Comparison of ENCODE assay signal across 16 cellular contexts in the genomic region with DNA sequence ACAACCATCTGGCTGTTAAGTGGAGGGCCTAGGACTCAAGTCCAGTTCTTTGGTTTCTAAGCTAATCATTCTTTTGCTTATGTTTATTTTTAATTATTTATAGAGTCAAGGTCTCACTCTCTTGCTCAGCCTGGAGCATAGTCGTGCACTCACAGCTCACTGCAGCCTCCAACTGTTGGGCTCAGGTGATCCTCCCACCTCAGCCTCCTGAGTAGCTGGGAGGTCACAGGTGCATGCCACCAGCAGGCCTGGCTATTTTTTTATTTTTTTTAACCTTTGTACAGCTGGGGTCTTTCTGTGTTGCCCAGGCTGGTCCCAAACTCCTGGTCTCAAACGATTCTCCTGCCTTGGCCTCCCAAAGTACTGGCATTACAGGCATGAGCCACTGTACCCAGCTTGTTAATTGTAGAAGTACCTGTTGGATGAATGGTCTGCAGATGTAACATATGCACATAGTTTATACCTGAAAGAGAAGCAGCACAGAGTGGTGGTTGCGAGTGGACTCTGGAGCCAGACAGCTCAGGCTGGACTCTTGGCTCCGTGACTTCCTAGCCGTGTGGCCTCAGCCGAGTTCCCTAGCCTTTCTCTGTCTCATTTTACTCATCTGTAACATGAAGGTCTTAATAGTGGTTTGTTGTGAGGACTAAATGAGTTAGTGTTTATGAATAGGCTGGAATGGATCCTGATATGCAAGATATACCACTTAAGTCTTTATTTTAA.
"Had no signal": no experiment of that assay in that cellular context is flagged by ENCODE, and none has a peak within 500 bp of the region (broad histone marks: within the 10 kb centered on the region; RNA-seq: fewer than 3 reads in every experiment).

No MANE protein-coding gene starts in this region.

- ATAC-seq: gastrocnemius medialis; naive thymus-derived CD8-positive, alpha-beta T cell; psoas muscle had no signal

- H3K9me3 ChIP-seq: gastrocnemius medialis, heart right ventricle, left ventricle myocardium inferior, neutrophil, psoas muscle, sigmoid colon had no signal

- H3K4me1 Mint-ChIP-seq: immature natural killer cell had no signal

- H3K27me3 ChIP-seq: gastrocnemius medialis, heart right ventricle, neutrophil, sigmoid colon had no signal

- H3K27me3 Mint-ChIP-seq: naive thymus-derived CD8-positive, alpha-beta T cell had no signal

- H3K27ac ChIP-seq: coronary artery, gastrocnemius medialis, heart right ventricle, left ventricle myocardium inferior, neutrophil, psoas muscle, sigmoid colon, skin epidermis had no signal

- H3K4me1 ChIP-seq: gastrocnemius medialis, psoas muscle had no signal

- DNase-seq: effector CD4-positive, alpha-beta T cell; gastrocnemius medialis; heart right ventricle; immature natural killer cell; left ventricle myocardium inferior; naive thymus-derived CD8-positive, alpha-beta T cell; psoas muscle; retina; sigmoid colon; stimulated activated CD4-positive, alpha-beta T cell treated with anti-CD3 and anti-CD28 coated beads, Interleukin-12 subunit alpha, Interleukin-12 subunit beta, amount 100 ng/mL, for 4 hours; stimulated activated naive CD4-positive, alpha-beta T cell treated with Interleukin-2 at 50 U/mL for 16 hours; trophoblast cell had no signal

- H3K36me3 ChIP-seq: gastrocnemius medialis, heart right ventricle, left ventricle myocardium inferior, neutrophil, sigmoid colon had no signal

- H3K36me3 Mint-ChIP-seq: immature natural killer cell had no signal

- H3K4me3 Mint-ChIP-seq: immature natural killer cell; naive thymus-derived CD8-positive, alpha-beta T cell had no signal

- H3K4me3 ChIP-seq: coronary artery, gastrocnemius medialis, heart right ventricle, left ventricle myocardium inferior, lung, psoas muscle, sigmoid colon, skin epidermis had no signal

- H3K27ac Mint-ChIP-seq: immature natural killer cell had no signal
